ENCODE assay signal across 17 cellular contexts in genomic region chr12:88775742-88776151, GRCh38.
DNase-seq lines count a peak whose midpoint lies in the region; ATAC-seq and TF ChIP-seq lines count a peak whose summit lies in the region.
"Had no signal": no experiment of that assay in that cellular context is flagged by ENCODE, and none has a peak within 500 bp of the region (broad histone marks: within the 10 kb centered on the region; RNA-seq: fewer than 3 reads in every experiment).

No MANE protein-coding gene starts in this region.

- no peak overlapping the region for H3K4me2 ChIP-seq in mammary epithelial cell (ENCODE audit: insufficient read depth, low read depth, low read length)

- H3K36me3 ChIP-seq in mammary epithelial cell (ENCODE audit: insufficient read depth, low read length) (no peaks in the 10 kb centered on the region), colonic mucosa (no peaks in the 10 kb centered on the region), lung (ENCODE audit: control insufficient read depth in 2 of 2, insufficient read depth in 2 of 2, low read length in 2 of 2) (no peaks in the 10 kb centered on the region)

- in situ Hi-C loops in mammary epithelial cell (cut with MboI; ENCODE audit: low sequenced_read_pairs in 2 of 2) = no loop called here

- peak overlapping the region; percentile 46 for H2AFZ ChIP-seq in mammary epithelial cell (ENCODE audit: low read depth, low read length)

- WGBS in mammary epithelial cell (ENCODE audit: low coverage, missing lambda C conversion rate) = 83% methylated on average over 3 of the region's 3 CpGs
- WGBS in lung, 2 donors = 61 to 67% methylated on average over 3 of the region's 3 CpGs

- ATAC-seq in lung (ENCODE audit: insufficient read depth, low FRiP score) = peak; percentile 27
- ATAC-seq in naive thymus-derived CD8-positive, alpha-beta T cell = no peak

- H3K27ac Mint-ChIP-seq in MCF 10A (ENCODE audit: low read depth, unreplicated experiment) = no peak overlapping the region
- H3K27ac Mint-ChIP-seq in naive thymus-derived CD8-positive, alpha-beta T cell = no peak overlapping the region
- H3K27ac Mint-ChIP-seq in type B pancreatic cell = no peak overlapping the region
- H3K27ac Mint-ChIP-seq: IgD-negative memory B cell had no signal

- no peaks in the 10 kb centered on the region for H3K79me2 ChIP-seq in mammary epithelial cell (ENCODE audit: insufficient read depth, low read length)

- intact Hi-C loops in mammary epithelial cell (cut with micrococcal nuclease) = no loop called here
- intact Hi-C loops in MCF 10A (cut with micrococcal nuclease) = no loop called here
- intact Hi-C loops in colonic mucosa (cut with DNase I) = no loop called here

- H3K9me3 ChIP-seq in mammary epithelial cell (replicated peaks; ENCODE audit: insufficient read depth, low read length) (no peaks in the 10 kb centered on the region), colonic mucosa (no peaks in the 10 kb centered on the region), lung (ENCODE audit: control insufficient read depth in 2 of 2, insufficient read depth in 1 of 2, low read length in 1 of 2) (peaks cover 0 to 2% of the 10 kb centered on the region in 2 donors)

- H3K27me3 ChIP-seq in mammary epithelial cell (ENCODE audit: insufficient read depth, low read length) (no peaks in the 10 kb centered on the region), colonic mucosa (no peaks in the 10 kb centered on the region), lung (ENCODE audit: control insufficient read depth, insufficient read depth) (no peaks in the 10 kb centered on the region)

- no TSS peak for BruUV-seq in mammary epithelial cell (replicated peaks; lab: Mats Ljungman, UMichigan)
- no TSS peak for BruUV-seq in MCF 10A (replicated peaks; lab: Mats Ljungman, UMichigan)

- H3K4me3 ChIP-seq in mammary epithelial cell (replicated peaks in 1 of 3; ENCODE audit: insufficient read depth in 1 of 3, low read depth in 2 of 3, low read length in 3 of 3) (no peak overlapping the region), colonic mucosa (no peak overlapping the region), lung (no peak overlapping the region)

- H3K4me1 ChIP-seq in mammary epithelial cell (ENCODE audit: insufficient read depth, low read length) = no peaks in the 10 kb centered on the region
- H3K4me1 ChIP-seq in colonic mucosa = peaks cover 2% of the 10 kb centered on the region
- no peaks in the 10 kb centered on the region for H3K4me1 ChIP-seq in lung (ENCODE audit: control insufficient read depth in 2 of 2, insufficient read depth in 2 of 2, low read length in 2 of 2)

- no peak for DNase-seq in mammary epithelial cell
- DNase-seq in MCF 10A (ENCODE audit: unreplicated experiment) = no peak
- DNase-seq in colonic mucosa = peak; percentile 81
- DNase-seq in lung (ENCODE audit: low spot score) = no peak
- no peak for DNase-seq in KG1 (lab: John Stamatoyannopoulos, UW)
- no peak for DNase-seq in SKM-1 treated with dmso at 0.1 percent for 144 hours (lab: John Stamatoyannopoulos, UW; ENCODE audit: unreplicated experiment)
- no peak for DNase-seq in naive thymus-derived CD8-positive, alpha-beta T cell
- no peak for DNase-seq in type B pancreatic cell (ENCODE audit: extremely low spot score, unreplicated experiment)
- DNase-seq: 8988T, C1 segment of cervical spinal cord, DMS153, HCEC 1CT, NCI-H1436, NCI-H2029 treated with DMSO at 0.1 percent for 48 hours, NCI-H510A, RPMI8226 had no signal

- dilution Hi-C loops in mammary epithelial cell (cut with HindIII; ENCODE audit: low sequenced_read_pairs) = no loop called here

- H3K9ac ChIP-seq in mammary epithelial cell (ENCODE audit: insufficient read depth, low read length) (no peak overlapping the region), colonic mucosa (ENCODE audit: low read depth in 2 of 2, low read length in 2 of 2) (no peak overlapping the region)

- H3K4me1 Mint-ChIP-seq in MCF 10A (ENCODE audit: insufficient read depth, unreplicated experiment) = no peaks in the 10 kb centered on the region
- H3K4me1 Mint-ChIP-seq in naive thymus-derived CD8-positive, alpha-beta T cell = no peaks in the 10 kb centered on the region
- no peaks in the 10 kb centered on the region for H3K4me1 Mint-ChIP-seq in type B pancreatic cell (ENCODE audit: unreplicated experiment)
- H3K4me1 Mint-ChIP-seq: IgD-negative memory B cell had no signal

- no peaks in the 10 kb centered on the region for H4K20me1 ChIP-seq in mammary epithelial cell (ENCODE audit: insufficient read depth, low read length)

- H3K9me3 Mint-ChIP-seq in MCF 10A (ENCODE audit: unreplicated experiment) = no peaks in the 10 kb centered on the region
- peaks cover 0 to 3% (median 0%) of the 10 kb centered on the region in 9 donors for H3K9me3 Mint-ChIP-seq in naive thymus-derived CD8-positive, alpha-beta T cell
- peaks cover 4% of the 10 kb centered on the region for H3K9me3 Mint-ChIP-seq in type B pancreatic cell

- CTCF ChIA-PET in mammary epithelial cell (lab: Charles Lee; ENCODE audit: low non-redundant PET) (no interaction called here), MCF 10A (lab: Yijun Ruan, JAX) (no interaction called here)

- POLR2A ChIA-PET in MCF 10A (lab: Yijun Ruan, JAX) = no interaction called here
- POLR2A ChIA-PET in naive thymus-derived CD8-positive, alpha-beta T cell (lab: Charles Lee) = no interaction called here

- H3K27ac ChIP-seq in mammary epithelial cell (ENCODE audit: insufficient read depth, low read depth, low read length) = no peak overlapping the region
- peak overlapping the region; percentile 50 for H3K27ac ChIP-seq in colonic mucosa
- no peak overlapping the region for H3K27ac ChIP-seq in lung (ENCODE audit: low read depth in 1 of 2, low read length in 1 of 2)

- H3K36me3 Mint-ChIP-seq in MCF 10A (ENCODE audit: insufficient read depth, unreplicated experiment) (no peaks in the 10 kb centered on the region), type B pancreatic cell (no peaks in the 10 kb centered on the region)
- H3K36me3 Mint-ChIP-seq in naive thymus-derived CD8-positive, alpha-beta T cell = no peaks in the 10 kb centered on the region
- H3K36me3 Mint-ChIP-seq: IgD-negative memory B cell had no signal

- TF ChIP-seq CTCF in mammary epithelial cell (conservative IDR thresholded peaks at IDR 0.05 in 1 of 2, IDR thresholded peaks at IDR 0.05 in 1 of 2; ENCODE audit: extremely low read depth in 1 of 2, insufficient read depth in 1 of 2, low read depth in 1 of 2, low read length in 2 of 2) (no peak), MCF 10A (IDR thresholded peaks at IDR 0.05; ENCODE audit: unreplicated experiment) (no peak), colonic mucosa (IDR thresholded peaks at IDR 0.05) (no peak), lung (IDR thresholded peaks at IDR 0.05; ENCODE audit: control extremely low read depth, extremely low read depth) (no peak), type B pancreatic cell (conservative IDR thresholded peaks at IDR 0.05) (no peak)

- H3K4me3 Mint-ChIP-seq in MCF 10A (ENCODE audit: unreplicated experiment) (no peak overlapping the region), type B pancreatic cell (no peak overlapping the region)
- no peak overlapping the region for H3K4me3 Mint-ChIP-seq in naive thymus-derived CD8-positive, alpha-beta T cell
- H3K4me3 Mint-ChIP-seq: IgD-negative memory B cell had no signal

- H3K27me3 Mint-ChIP-seq in MCF 10A (ENCODE audit: insufficient read depth, unreplicated experiment) (no peaks in the 10 kb centered on the region), type B pancreatic cell (no peaks in the 10 kb centered on the region)
- H3K27me3 Mint-ChIP-seq in naive thymus-derived CD8-positive, alpha-beta T cell = no peaks in the 10 kb centered on the region
- H3K27me3 Mint-ChIP-seq: IgD-negative memory B cell had no signal
